8 cellular contexts compared by ENCODE assay signal in genomic region chr9:122370869-122371467, GRCh38. TPM values are rescaled to one million over a fixed set of nuclear protein-coding genes. Genes with fewer than 3 reads are reported as not detected.
A peak's percentile ranks its signal among the peaks of the same experiment; 100 is the strongest.
DNase-seq lines count a peak whose midpoint lies in the region; ATAC-seq, FAIRE-seq and TF ChIP-seq lines count a peak whose summit lies in the region.

Gene PTGS1 (plus strand): TSS chr9:122371024. CDS start chr9:122371085, 61 bp downstream.

- peaks cover 17% of the 10 kb centered on the region for H3K27me3 Mint-ChIP-seq in activated naive CD4-positive, alpha-beta T cell treated with anti-CD3 and anti-CD28 coated beads, Interleukin-2, amount 50 U/mL, for 24 hours

- no peak within 1 kb of the TSS for H3K14ac ChIP-seq in trophoblast cell (ENCODE audit: low read length)

- peaks cover 9% of the 10 kb centered on the region for H3K4me1 Mint-ChIP-seq in activated naive CD4-positive, alpha-beta T cell treated with anti-CD3 and anti-CD28 coated beads, Interleukin-2, amount 50 U/mL, for 24 hours

- H4K20me1 ChIP-seq in hepatocyte (ENCODE audit: insufficient read depth, poor library complexity, severe bottlenecking) = no peaks in the 10 kb centered on the region

- H3K9me3 Mint-ChIP-seq in activated naive CD4-positive, alpha-beta T cell treated with anti-CD3 and anti-CD28 coated beads, Interleukin-2, amount 50 U/mL, for 24 hours = no peaks in the 10 kb centered on the region

- H3K79me2 ChIP-seq in hepatocyte = no peaks in the 10 kb centered on the region
- no peaks in the 10 kb centered on the region for H3K79me2 ChIP-seq in trophoblast cell (ENCODE audit: control insufficient read depth, insufficient read depth, low read length, poor library complexity)

- no peaks in the 10 kb centered on the region for H3K9me2 ChIP-seq in hepatocyte (replicated peaks; ENCODE audit: insufficient read depth)

- no peaks in the 10 kb centered on the region for H3K9me3 ChIP-seq in hepatocyte (ENCODE audit: low read depth)
- no peaks in the 10 kb centered on the region for H3K9me3 ChIP-seq in small intestine (ENCODE audit: control insufficient read depth, low read depth)
- peaks cover 4% of the 10 kb centered on the region for H3K9me3 ChIP-seq in trophoblast cell (ENCODE audit: insufficient read depth, low read depth, low read length)

- H3K4ac ChIP-seq in trophoblast cell (ENCODE audit: low read depth, low read length) = no peak within 1 kb of the TSS

- H2BK5ac ChIP-seq in trophoblast cell (ENCODE audit: low read depth, low read length, poor library complexity) = no peak within 1 kb of the TSS

- H3K4me2 ChIP-seq in hepatocyte (peak within 1 kb of the TSS; percentile 85), trophoblast cell (ENCODE audit: low read length) (no peak within 1 kb of the TSS)

- peaks cover 8% of the 10 kb centered on the region for H3K4me1 ChIP-seq in hepatocyte (ENCODE audit: insufficient read depth)
- H3K4me1 ChIP-seq in small intestine (ENCODE audit: control insufficient read depth in 2 of 2, insufficient read depth in 1 of 2, low read depth in 1 of 2, low read length in 1 of 2) = no peaks in the 10 kb centered on the region
- H3K4me1 ChIP-seq in trophoblast cell (ENCODE audit: control insufficient read depth in 1 of 2, insufficient read depth in 2 of 2, low read length in 2 of 2) = peaks cover 0 to 4% of the 10 kb centered on the region in 2 experiments

- no peak within 1 kb of the TSS for H3K18ac ChIP-seq in trophoblast cell (ENCODE audit: low read length)

- H3K27me3 ChIP-seq in hepatocyte (peaks cover 32% of the 10 kb centered on the region), small intestine (ENCODE audit: control insufficient read depth in 2 of 2, insufficient read depth in 2 of 2, low read length in 2 of 2) (peaks cover 0 to 3% of the 10 kb centered on the region in 2 donors), trophoblast cell (ENCODE audit: insufficient read depth, low read length) (peaks cover 23% of the 10 kb centered on the region)

- DNase-seq in GM03348 (ENCODE audit: low spot score) (peak; percentile 84), M059J (ENCODE audit: low read depth) (peak; percentile 38), hepatocyte (ENCODE audit: low spot score) (peak; percentile 55), small intestine (peak; percentile 45), trophoblast cell (no peak)
- no peak for DNase-seq in effector CD8-positive, alpha-beta T cell (lab: John Stamatoyannopoulos, UW)

- no peak within 1 kb of the TSS for H4K12ac ChIP-seq in trophoblast cell (ENCODE audit: low read depth, low read length)

- no peak within 1 kb of the TSS for H4K91ac ChIP-seq in trophoblast cell (ENCODE audit: low read depth, low read length)

- WGBS in hepatocyte (ENCODE audit: low lambda C conversion rate, missing lambda C conversion rate) = 14% methylated on average over 16 of the region's 35 CpGs
- WGBS in small intestine, 3 donors = 2 to 3% (median 3%) methylated on average over 24 to 35 of the region's 35 CpGs
- no CpG with 5 or more reads among the region's 35 CpGs for WGBS in trophoblast cell (ENCODE audit: extremely low coverage, insufficient coverage, insufficient read length)

- no peak within 1 kb of the TSS for H2AK5ac ChIP-seq in trophoblast cell (ENCODE audit: low read length)

- peak within 1 kb of the TSS; percentile 66 for H3K4me3 Mint-ChIP-seq in activated naive CD4-positive, alpha-beta T cell treated with anti-CD3 and anti-CD28 coated beads, Interleukin-2, amount 50 U/mL, for 24 hours

- H3K27ac Mint-ChIP-seq in activated naive CD4-positive, alpha-beta T cell treated with anti-CD3 and anti-CD28 coated beads, Interleukin-2, amount 50 U/mL, for 24 hours = no peak within 1 kb of the TSS

- no peaks in the 10 kb centered on the region for H3K36me3 Mint-ChIP-seq in activated naive CD4-positive, alpha-beta T cell treated with anti-CD3 and anti-CD28 coated beads, Interleukin-2, amount 50 U/mL, for 24 hours

- no peak within 1 kb of the TSS for H3K27ac ChIP-seq in hepatocyte
- H3K27ac ChIP-seq in small intestine (ENCODE audit: low read depth in 1 of 2, low read length in 1 of 2) = peak within 1 kb of the TSS in 1 of 2 donors; percentile 42
- H3K27ac ChIP-seq in trophoblast cell (ENCODE audit: low read depth, low read length) = no peak within 1 kb of the TSS

- no peak for TF ChIP-seq CTCF in hepatocyte (IDR thresholded peaks at IDR 0.05; ENCODE audit: poor library complexity)

- no peak within 1 kb of the TSS for H2BK12ac ChIP-seq in trophoblast cell (ENCODE audit: low read length)

- FAIRE-seq in small intestine (lab: Jason Lieb, UNC) = no peak

- no peak within 1 kb of the TSS for H2BK120ac ChIP-seq in trophoblast cell (ENCODE audit: insufficient read depth, low read length, poor library complexity)

- H2AFZ ChIP-seq in hepatocyte (peak within 1 kb of the TSS; percentile 35), trophoblast cell (ENCODE audit: insufficient read depth, low read length, poor library complexity) (no peak within 1 kb of the TSS)

- H3K4me3 ChIP-seq in hepatocyte (no peak within 1 kb of the TSS), small intestine (ENCODE audit: low read depth in 1 of 2, low read length in 2 of 2) (peak within 1 kb of the TSS in 1 of 2 donors; percentile 26), trophoblast cell (ENCODE audit: low read depth, low read length) (no peak within 1 kb of the TSS)

- H3K36me3 ChIP-seq in hepatocyte (replicated peaks; ENCODE audit: insufficient read depth, low read depth) (no peaks in the 10 kb centered on the region), small intestine (ENCODE audit: control insufficient read depth in 2 of 2, insufficient read depth in 2 of 2, low read length in 2 of 2) (no peaks in the 10 kb centered on the region), trophoblast cell (ENCODE audit: control insufficient read depth in 1 of 2, insufficient read depth in 2 of 2, low read length in 2 of 2) (no peaks in the 10 kb centered on the region)

- no peak within 1 kb of the TSS for H3K9ac ChIP-seq in trophoblast cell (ENCODE audit: low read length)

- no peaks in the 10 kb centered on the region for H3K79me1 ChIP-seq in trophoblast cell (ENCODE audit: low read length)

- peak; percentile 58 for ATAC-seq in GM21526 (IDR thresholded peaks at IDR 0.05; ENCODE audit: low FRiP score, unreplicated experiment)

- no peak within 1 kb of the TSS for H3K23ac ChIP-seq in trophoblast cell (ENCODE audit: low read length)

- no peak within 1 kb of the TSS for H4K8ac ChIP-seq in trophoblast cell (ENCODE audit: low read depth, low read length)

RNA-seq across cellular contexts. Expression of gene PTGS1, which starts in this region (rescaled TPM):
- 4.8 and 6.7 TPM in 2 replicates for total RNA-seq in M059J (2014; rRNA removed; shearing (Covaris generic))
- total RNA-seq in hepatocyte = 4.2 and 5.4 TPM in 2 replicates
- polyA plus RNA-seq in hepatocyte (7.3 and 11.1 TPM in 2 replicates), small intestine (1 to 10 TPM; 1.8 to 7.5 (median 2.4) TPM)
- polyA plus RNA-seq in trophoblast cell (2013) = 0.01 TPM in 1 of 2 replicates, not detected in the other

Comparison
In these comparisons a context has a peak if more than half of its experiments do, and no peak if none do; other contexts are left out.
1. DNase-seq: peak in GM03348 (single experiment), M059J (single experiment), hepatocyte (single experiment) and small intestine (single experiment); none in trophoblast cell (0 of 2) and effector CD8-positive, alpha-beta T cell (single experiment).